1 cellular context compared by ENCODE assay signal in the genomic region with DNA sequence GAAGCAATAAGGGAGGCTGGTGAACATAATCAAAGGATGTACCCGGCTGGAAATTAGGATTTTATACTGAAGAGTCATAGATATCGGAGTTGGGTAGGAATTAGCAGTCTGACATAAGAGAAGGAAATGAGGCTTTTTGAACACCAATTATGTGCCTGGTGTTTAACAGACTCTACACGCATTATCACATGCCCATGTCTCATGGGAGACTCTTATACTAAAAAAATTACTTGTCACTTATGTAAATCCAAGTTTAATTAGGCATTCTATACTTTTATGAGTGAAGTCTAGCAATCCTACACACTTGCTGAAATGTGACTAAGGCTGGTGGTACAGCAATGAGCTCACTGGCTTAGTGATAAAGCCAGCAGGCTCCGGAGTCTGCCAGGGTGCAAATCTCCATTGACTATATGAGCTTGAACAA.
TF ChIP-seq lines count a peak whose summit lies in the region.

No MANE protein-coding gene starts in this region.

TF ChIP-seq in HEK293, 187 proteins besides CTCF, POLR2A, EP300 and RAD21 (continued from another document):
- TF ChIP-seq PRDM6 (tag by site-specific recombination; IDR thresholded peaks at IDR 0.05) (peak; percentile 64), ZNF174 (tag by site-specific recombination; IDR thresholded peaks at IDR 0.05) (no peak), ZNF629 (tag by site-specific recombination; IDR thresholded peaks at IDR 0.05) (0 out of 2 replicates have a peak, but pooled peaks have one; percentile 40), OSR2 (tag by site-specific recombination; IDR thresholded peaks at IDR 0.05) (0 out of 2 replicates have a peak, but pooled peaks have one; percentile 7)
TF ChIP-seq in HEK293: peak in this region for 6.
